ENCODE assay signal across 1 cellular context in the genomic region with DNA sequence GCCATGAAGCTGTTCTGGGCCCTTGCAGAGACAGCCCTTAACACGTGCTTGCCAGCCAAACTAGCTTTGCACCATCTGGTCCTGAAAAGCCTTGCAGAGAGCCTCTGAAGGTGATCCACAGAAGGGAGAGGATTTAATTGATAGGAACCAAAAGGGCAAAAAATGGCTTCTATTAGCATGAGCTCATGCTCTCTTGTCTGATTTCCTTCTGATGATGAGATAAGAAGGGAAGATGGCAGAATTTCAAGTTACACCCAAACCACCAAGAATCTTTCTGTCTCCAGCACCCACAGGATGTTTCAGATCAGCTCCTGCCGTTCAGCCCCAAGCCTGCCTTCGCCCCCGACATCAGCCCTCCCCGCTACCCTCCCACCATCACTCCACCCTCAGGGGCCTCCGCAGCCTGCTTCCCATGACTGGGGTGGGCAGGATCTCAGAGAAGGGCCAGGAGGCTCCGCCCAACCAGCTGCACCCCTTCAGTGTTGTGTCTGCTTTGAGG.
TF ChIP-seq lines count a peak whose summit lies in the region.

No MANE protein-coding gene starts in this region.

TF ChIP-seq in HepG2, 621 proteins besides CTCF, POLR2A, EP300 and RAD21:
- TF ChIP-seq, protein P1, sequence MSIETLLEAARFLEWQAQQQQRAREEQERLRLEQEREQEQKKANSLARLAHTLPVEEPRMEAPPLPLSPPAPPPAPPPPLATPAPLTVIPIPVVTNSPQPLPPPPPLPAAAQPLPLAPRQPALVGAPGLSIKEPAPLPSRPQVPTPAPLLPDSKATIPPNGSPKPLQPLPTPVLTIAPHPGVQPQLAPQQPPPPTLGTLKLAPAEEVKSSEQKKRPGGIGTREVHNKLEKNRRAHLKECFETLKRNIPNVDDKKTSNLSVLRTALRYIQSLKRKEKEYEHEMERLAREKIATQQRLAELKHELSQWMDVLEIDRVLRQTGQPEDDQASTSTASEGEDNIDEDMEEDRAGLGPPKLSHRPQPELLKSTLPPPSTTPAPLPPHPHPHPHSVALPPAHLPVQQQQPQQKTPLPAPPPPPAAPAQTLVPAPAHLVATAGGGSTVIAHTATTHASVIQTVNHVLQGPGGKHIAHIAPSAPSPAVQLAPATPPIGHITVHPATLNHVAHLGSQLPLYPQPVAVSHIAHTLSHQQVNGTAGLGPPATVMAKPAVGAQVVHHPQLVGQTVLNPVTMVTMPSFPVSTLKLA (IDR thresholded peaks at IDR 0.05) = peak; percentile 92
- TF ChIP-seq, protein P2, sequence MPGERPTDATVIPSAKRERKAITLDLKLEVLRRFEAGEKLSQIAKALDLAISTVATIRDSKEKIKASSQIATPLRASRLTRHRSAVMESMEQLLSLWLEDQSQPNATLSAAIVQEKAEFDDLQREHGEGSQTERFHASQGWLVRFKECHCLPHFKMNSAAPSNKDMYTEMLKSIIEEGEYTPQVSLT (CRISPR knock-in tag; IDR thresholded peaks at IDR 0.05; ENCODE audit: borderline replicate concordance, low read depth) = no peak
- TF ChIP-seq, protein P3, sequence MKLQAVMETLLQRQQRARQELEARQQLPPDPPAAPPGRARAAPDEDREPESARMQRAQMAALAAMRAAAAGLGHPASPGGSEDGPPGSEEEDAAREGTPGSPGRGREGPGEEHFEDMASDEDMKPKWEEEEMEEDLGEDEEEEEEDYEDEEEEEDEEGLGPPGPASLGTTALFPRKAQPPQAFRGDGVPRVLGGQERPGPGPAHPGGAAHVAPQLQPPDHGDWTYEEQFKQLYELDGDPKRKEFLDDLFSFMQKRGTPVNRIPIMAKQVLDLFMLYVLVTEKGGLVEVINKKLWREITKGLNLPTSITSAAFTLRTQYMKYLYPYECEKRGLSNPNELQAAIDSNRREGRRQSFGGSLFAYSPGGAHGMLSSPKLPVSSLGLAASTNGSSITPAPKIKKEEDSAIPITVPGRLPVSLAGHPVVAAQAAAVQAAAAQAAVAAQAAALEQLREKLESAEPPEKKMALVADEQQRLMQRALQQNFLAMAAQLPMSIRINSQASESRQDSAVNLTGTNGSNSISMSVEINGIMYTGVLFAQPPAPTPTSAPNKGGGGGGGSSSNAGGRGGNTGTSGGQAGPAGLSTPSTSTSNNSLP (IDR thresholded peaks at IDR 0.05; ENCODE audit: low read depth, low read length) = no peak
- TF ChIP-seq ZNF589 (CRISPR knock-in tag; conservative IDR thresholded peaks at IDR 0.05) = no peak
TF ChIP-seq in HepG2: peak in this region for 1.
